8 cellular contexts compared by ENCODE assay signal in genomic region chr17:76556759-76557367, GRCh38. TPM values are rescaled to one million over a fixed set of nuclear protein-coding genes. Genes with fewer than 3 reads are reported as not detected.
A peak's percentile ranks its signal among the peaks of the same experiment; 100 is the strongest.
DNase-seq lines count a peak whose midpoint lies in the region; ATAC-seq and TF ChIP-seq lines count a peak whose summit lies in the region.

No MANE protein-coding gene starts in this region.

- TF ChIP-seq CTCF in endothelial cell (IDR thresholded peaks at IDR 0.05; ENCODE audit: unreplicated experiment) (no peak), natural killer cell (IDR thresholded peaks at IDR 0.05) (no peak)

- peak overlapping the region; percentile 99 for H3K4me3 Mint-ChIP-seq in endothelial cell (ENCODE audit: unreplicated experiment)
- peak overlapping the region; percentile 100 for H3K4me3 Mint-ChIP-seq in natural killer cell

- peaks cover 22% of the 10 kb centered on the region for H3K4me1 Mint-ChIP-seq in endothelial cell (ENCODE audit: unreplicated experiment)
- peaks cover 32 to 34% of the 10 kb centered on the region in 2 donors for H3K4me1 Mint-ChIP-seq in natural killer cell

- H3K27ac Mint-ChIP-seq in endothelial cell (ENCODE audit: unreplicated experiment) (peak overlapping the region; percentile 75), natural killer cell (peak overlapping the region; percentile 100)

- ATAC-seq in activated CD4-positive, CD25-positive, alpha-beta regulatory T cell treated with anti-CD3 and anti-CD28 coated beads, Interleukin-2, amount 50 U/mL, for 24 hours: peak; percentile 5 to 11
- ATAC-seq in HG03280 (IDR thresholded peaks at IDR 0.05; ENCODE audit: unreplicated experiment): peak; percentile 38
- ATAC-seq in natural killer cell: peak; percentile 59 to 82 (median 73)

- intact Hi-C loops in natural killer cell (cut with micrococcal nuclease): loop anchor here (1.0 to 5.0 kb wide), 3 partner anchors 42 to 160 kb away; no protein-coding TSS in a partner anchor

- peaks cover 9% of the 10 kb centered on the region for H3K36me3 Mint-ChIP-seq in endothelial cell (ENCODE audit: low read depth, unreplicated experiment)
- H3K36me3 Mint-ChIP-seq in natural killer cell: no peaks in the 10 kb centered on the region

- H3K27me3 Mint-ChIP-seq in endothelial cell (ENCODE audit: unreplicated experiment) (peaks cover 5% of the 10 kb centered on the region), natural killer cell (ENCODE audit: low read depth in 2 of 2) (no peaks in the 10 kb centered on the region)

- H3K9me3 Mint-ChIP-seq in endothelial cell (ENCODE audit: unreplicated experiment): no peaks in the 10 kb centered on the region
- no peaks in the 10 kb centered on the region for H3K9me3 Mint-ChIP-seq in natural killer cell

- DNase-seq in activated CD4-positive, CD25-positive, alpha-beta regulatory T cell treated with anti-CD3 and anti-CD28 coated beads, Interleukin-2, amount 50 U/mL, for 72 hours: no peak
- DNase-seq in T-helper 22 cell (ENCODE audit: low read depth) (peak; percentile 49), endothelial cell (ENCODE audit: low spot score) (no peak), natural killer cell (peak; percentile 48), DMS153 (lab: John Stamatoyannopoulos, UW) (no peak), dedifferentiated amniotic fluid mesenchymal stem cell (ENCODE audit: extremely low spot score) (no peak)

RNA-seq across cellular contexts. Expression of gene PRCD, which starts 17.0 kb away (rescaled TPM):
- 0.54 TPM for total RNA-seq in endothelial cell (ENCODE audit: unreplicated experiment)
- 1 to 10 TPM in 1 of 3 donors, under 1 TPM in 2; 0.77 to 1.1 (median 0.82) TPM for total RNA-seq in natural killer cell

RNA-seq across cellular contexts. Expression of gene CYGB, which starts 19.4 kb away (rescaled TPM):
- 0.51 TPM for total RNA-seq in endothelial cell (ENCODE audit: unreplicated experiment)
- total RNA-seq in natural killer cell: under 1 TPM; 0.12 to 0.33 (median 0.16) TPM

RNA-seq across cellular contexts. Expression of gene ST6GALNAC2, which starts 28.8 kb away (rescaled TPM):
- 2.2 TPM for total RNA-seq in endothelial cell (ENCODE audit: unreplicated experiment)
- total RNA-seq in natural killer cell: under 1 TPM in 1 of 3 donors, not detected in 2; 0.65 TPM

RNA-seq across cellular contexts. Expression of gene RHBDF2, which starts 55.6 kb away (rescaled TPM):
- total RNA-seq in endothelial cell (ENCODE audit: unreplicated experiment) (39.3 TPM), natural killer cell (100 to 1,000 TPM; 194 to 233 (median 202) TPM)

Comparison
In these comparisons a context has a peak if more than half of its experiments do, and no peak if none do; other contexts are left out.
1. ATAC-seq: peak in every context shown above with its lines; median percentile 73 in natural killer cell; 38 in HG03280; 8 in activated CD4-positive, CD25-positive, alpha-beta regulatory T cell treated with anti-CD3 and anti-CD28 coated beads, Interleukin-2, amount 50 U/mL, for 24 hours.
2. DNase-seq: peak in T-helper 22 cell (single experiment) and natural killer cell (single experiment); none in activated CD4-positive, CD25-positive, alpha-beta regulatory T cell treated with anti-CD3 and anti-CD28 coated beads, Interleukin-2, amount 50 U/mL, for 72 hours (single experiment), endothelial cell (single experiment), DMS153 (single experiment) and dedifferentiated amniotic fluid mesenchymal stem cell (single experiment).